Comparison of ENCODE assay signal across 24 cellular contexts in the genomic region with DNA sequence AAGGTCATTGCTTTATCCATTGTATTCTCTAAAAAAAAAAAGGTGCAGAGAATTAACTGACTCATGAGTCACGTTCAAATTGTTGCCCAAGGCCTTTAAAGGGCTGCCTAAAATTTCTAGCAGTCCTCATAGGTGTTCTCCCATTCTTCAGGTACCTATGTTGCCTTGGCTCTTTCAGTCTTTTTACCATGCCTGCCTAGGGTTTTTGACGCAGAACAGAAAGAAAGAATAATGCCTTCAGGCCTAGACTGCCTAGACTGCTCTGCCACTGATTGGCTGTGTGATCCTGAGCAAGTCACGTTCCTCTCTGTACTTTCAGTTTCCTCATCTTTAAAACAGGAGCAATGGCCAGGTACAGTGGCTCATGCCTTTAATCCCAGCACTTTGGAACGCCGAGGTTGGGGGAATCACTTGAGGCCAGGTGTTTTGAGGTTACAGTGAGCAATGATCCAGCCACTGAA. TPM values are rescaled to one million over a fixed set of nuclear protein-coding genes. Genes with fewer than 3 reads are reported as not detected.
DNase-seq lines count a peak whose midpoint lies in the region; ATAC-seq, FAIRE-seq and TF ChIP-seq lines count a peak whose summit lies in the region.
"Had no signal": no experiment of that assay in that cellular context is flagged by ENCODE, and none has a peak within 500 bp of the region (broad histone marks: within the 10 kb centered on the region; RNA-seq: fewer than 3 reads in every experiment).

No MANE protein-coding gene starts in this region.

- H2AK5ac ChIP-seq in H1 (ENCODE audit: low read depth, low read length): no peak overlapping the region
- H2AK5ac ChIP-seq in mesenchymal stem cell (ENCODE audit: low read length, severe bottlenecking): peak overlapping the region; percentile 56

- H4K20me1 ChIP-seq in OCI-LY3 (ENCODE audit: insufficient read depth, low read length) (peaks cover 95% of the 10 kb centered on the region), H1 (replicated peaks in 1 of 2; ENCODE audit: control insufficient read depth in 1 of 2, insufficient read depth in 2 of 2, low read length in 2 of 2) (peaks cover 0 to 3% of the 10 kb centered on the region in 2 experiments)

- no peak overlapping the region for H3K14ac ChIP-seq in H1 (ENCODE audit: insufficient read length)
- H3K14ac ChIP-seq in mesenchymal stem cell (ENCODE audit: low read length in 2 of 2): no peak overlapping the region

- intact Hi-C loops in Calu3 (cut with micrococcal nuclease; ENCODE audit: unreplicated experiment): loop anchor here (5.0 kb wide), 2 partner anchors 191 to 221 kb away; no protein-coding TSS in a partner anchor
- intact Hi-C loops in activated naive CD4-positive, alpha-beta T cell treated with anti-CD3 and anti-CD28 coated beads for 36 hours (cut with micrococcal nuclease): no loop called here

- no peak for TF ChIP-seq POLR2A in H1 (IDR thresholded peaks at IDR 0.05; ENCODE audit: control extremely low read depth in 1 of 2, low read depth in 2 of 2, low read length in 2 of 2)

- H3K23me2 ChIP-seq in H1 (ENCODE audit: low read depth, low read length): no peaks in the 10 kb centered on the region

- POLR2A ChIA-PET in H1 (lab: Charles Lee; ENCODE audit: partially characterized antibody): interaction anchor here (0.6 to 13.8 kb wide), 5 partner anchors 8 to 224 kb away, joined by 3 to 129 read pairs (median 18); a partner anchor contains a TSS

- no peak overlapping the region for H3K23ac ChIP-seq in H1 (ENCODE audit: insufficient read length)
- no peak overlapping the region for H3K23ac ChIP-seq in mesenchymal stem cell (ENCODE audit: low read length in 2 of 2)

- H4K8ac ChIP-seq in H1 (ENCODE audit: extremely low read depth, insufficient read depth, low read length): no peak overlapping the region
- no peak overlapping the region for H4K8ac ChIP-seq in mesenchymal stem cell (ENCODE audit: low read length)

- H3K56ac ChIP-seq in H1 (replicated peaks; ENCODE audit: insufficient read length, low read depth, low read length): no peak overlapping the region

- TF ChIP-seq CTCF in Calu3 (IDR thresholded peaks at IDR 0.05; ENCODE audit: unreplicated experiment) (no peak), OCI-LY3 (IDR thresholded peaks at IDR 0.05; ENCODE audit: low read depth, low read length) (no peak), H1 (IDR thresholded peaks at IDR 0.05; ENCODE audit: control extremely low read depth in 1 of 3, insufficient read depth in 1 of 3, low read depth in 1 of 3, low read length in 3 of 3) (no peak)

- H3K27ac ChIP-seq in OCI-LY3 (ENCODE audit: low read length): peak overlapping the region; percentile 35
- no peak overlapping the region for H3K27ac ChIP-seq in H1 (ENCODE audit: low read depth, low read length)
- no peak overlapping the region for H3K27ac ChIP-seq in mesenchymal stem cell (ENCODE audit: low read length, poor library complexity, severe bottlenecking)
- H3K27ac ChIP-seq: epithelial cell of prostate, right atrium auricular region, tibial artery had no signal

- no peak for TF ChIP-seq EP300 in H1 (IDR thresholded peaks at IDR 0.05; ENCODE audit: borderline replicate concordance in 1 of 2, low read depth in 2 of 2, low read length in 2 of 2)

- no peaks in the 10 kb centered on the region for H3K27me3 ChIP-seq in OCI-LY3 (ENCODE audit: low read depth, low read length)
- H3K27me3 ChIP-seq in H1 (replicated peaks in 1 of 4; ENCODE audit: control insufficient read depth in 3 of 4, extremely low read depth in 1 of 4, insufficient read depth in 3 of 4, low read length in 3 of 4): no peaks in the 10 kb centered on the region
- H3K27me3 ChIP-seq in mesenchymal stem cell (ENCODE audit: control insufficient read depth in 1 of 2, insufficient read depth in 1 of 2, low read length in 2 of 2): no peaks in the 10 kb centered on the region
- H3K27me3 ChIP-seq: right atrium auricular region, tibial artery had no signal

- H3K4me2 ChIP-seq in OCI-LY3 (ENCODE audit: low read length) (peak overlapping the region; percentile 4), H1 (ENCODE audit: insufficient read depth in 1 of 2, low read depth in 2 of 2, low read length in 2 of 2) (no peak overlapping the region), mesenchymal stem cell (ENCODE audit: low read length, poor library complexity, severe bottlenecking) (no peak overlapping the region)

- no peak overlapping the region for H2BK15ac ChIP-seq in H1 (ENCODE audit: low read length)
- H2BK15ac ChIP-seq in mesenchymal stem cell (ENCODE audit: low read depth, poor library complexity, severe bottlenecking): no peak overlapping the region

- DNase-seq in Calu3: no peak
- no peak for DNase-seq in H1 (ENCODE audit: low read depth in 1 of 2, low spot score in 2 of 2)
- DNase-seq in mesenchymal stem cell: no peak
- no peak for DNase-seq in activated naive CD4-positive, alpha-beta T cell treated with anti-CD3 and anti-CD28 coated beads for 36 hours
- DNase-seq in NCI-H1048 (lab: John Stamatoyannopoulos, UW): no peak
- no peak for DNase-seq in amygdala (lab: John Stamatoyannopoulos, UW)
- DNase-seq: activated CD4-positive, alpha-beta memory T cell treated with anti-CD3 and anti-CD28 coated beads, Interleukin-2, amount 10 ng/mL, durations not matched to agents 7 days and 5 days; activated T-cell treated with anti-CD3 and anti-CD28 coated beads for 4 hours; dermis blood vessel endothelial cell; GOT3; hippocampal formation; NCI-H1436 treated with DMSO at 0.1 percent for 48 hours; NCI-H526; T-helper 9 cell; tibial artery had no signal

- CTCF ChIA-PET in Calu3 (lab: Charles Lee): no interaction called here
- CTCF ChIA-PET in H1 (lab: Charles Lee; ENCODE audit: partially characterized antibody): no interaction called here
- CTCF ChIA-PET in activated naive CD4-positive, alpha-beta T cell treated with anti-CD3 and anti-CD28 coated beads for 36 hours (lab: Charles Lee): interaction anchor here (0.5 kb wide), 1 partner anchor 21 kb away, joined by 3 read pairs; no protein-coding TSS in a partner anchor

- no peak overlapping the region for H2AFZ ChIP-seq in OCI-LY3 (ENCODE audit: low read depth, low read length)
- no peak overlapping the region for H2AFZ ChIP-seq in H1 (ENCODE audit: low read length)
- H2AFZ ChIP-seq in mesenchymal stem cell (ENCODE audit: low read depth, low read length): no peak overlapping the region

- H3K4me3 ChIP-seq in OCI-LY3 (ENCODE audit: low read length): no peak overlapping the region
- no peak overlapping the region for H3K4me3 ChIP-seq in H1 (ENCODE audit: extremely low read depth in 1 of 4, insufficient read depth in 2 of 4, low read depth in 3 of 4, low read length in 4 of 4)
- no peak overlapping the region for H3K4me3 ChIP-seq in mesenchymal stem cell (ENCODE audit: insufficient read depth in 1 of 2, low read depth in 1 of 2, low read length in 2 of 2)
- H3K4me3 ChIP-seq: lung, right atrium auricular region, tibial artery had no signal

- H3K36me3 ChIP-seq in OCI-LY3 (replicated peaks; ENCODE audit: low read depth, low read length) (peaks cover 64% of the 10 kb centered on the region), H1 (ENCODE audit: control insufficient read depth in 2 of 4, insufficient read depth in 4 of 4, low read length in 3 of 4) (peaks cover 4 to 53% (median 18%) of the 10 kb centered on the region in 4 experiments; a peak in 7 of 8 replicates), mesenchymal stem cell (ENCODE audit: control insufficient read depth in 1 of 2, insufficient read depth in 2 of 2, low read depth in 1 of 2, low read length in 2 of 2) (peaks cover 0 to under 1% of the 10 kb centered on the region in 2 experiments)
- H3K36me3 ChIP-seq: right atrium auricular region, tibial artery had no signal

- peak overlapping the region; percentile 46 for H3K4me3 Mint-ChIP-seq in Calu3 (ENCODE audit: low read depth, unreplicated experiment)
- H3K4me3 Mint-ChIP-seq in activated naive CD4-positive, alpha-beta T cell treated with anti-CD3 and anti-CD28 coated beads for 36 hours: no peak overlapping the region
- H3K4me3 Mint-ChIP-seq: activated CD4-positive, alpha-beta memory T cell treated with anti-CD3 and anti-CD28 coated beads, Interleukin-2, amount 10 ng/mL, durations not matched to agents 7 days and 5 days; B cell; stimulated activated naive CD8-positive, alpha-beta T cell treated with anti-CD3 and anti-CD28 coated beads, Interleukin-15, Interleukin-2, amounts not matched to agents 100 ng/mL and 50 ng/mL, for 24 hours had no signal

- H2BK12ac ChIP-seq in H1 (ENCODE audit: low read depth, low read length): no peak overlapping the region
- no peak overlapping the region for H2BK12ac ChIP-seq in mesenchymal stem cell (ENCODE audit: low read length in 2 of 2)

- no peaks in the 10 kb centered on the region for H3K9me3 Mint-ChIP-seq in Calu3 (ENCODE audit: low read depth, unreplicated experiment)
- H3K9me3 Mint-ChIP-seq in activated naive CD4-positive, alpha-beta T cell treated with anti-CD3 and anti-CD28 coated beads for 36 hours: no peaks in the 10 kb centered on the region
- H3K9me3 Mint-ChIP-seq: activated CD4-positive, alpha-beta memory T cell treated with anti-CD3 and anti-CD28 coated beads, Interleukin-2, amount 10 ng/mL, durations not matched to agents 7 days and 5 days; stimulated activated naive CD8-positive, alpha-beta T cell treated with anti-CD3 and anti-CD28 coated beads, Interleukin-15, Interleukin-2, amounts not matched to agents 100 ng/mL and 50 ng/mL, for 24 hours had no signal

- TF ChIP-seq RAD21 in H1 (IDR thresholded peaks at IDR 0.05 in 1 of 2, conservative IDR thresholded peaks at IDR 0.05 in 1 of 2; ENCODE audit: low read depth in 2 of 2, low read length in 2 of 2): no peak

- H4K91ac ChIP-seq in H1 (replicated peaks; ENCODE audit: insufficient read length, low read length) (no peak overlapping the region), mesenchymal stem cell (ENCODE audit: low read length) (no peak overlapping the region)

- FAIRE-seq in H1 (lab: Jason Lieb, UNC): no peak
- FAIRE-seq: A204.1, frontal cortex had no signal

- H3K27ac Mint-ChIP-seq in Calu3 (ENCODE audit: unreplicated experiment): peak overlapping the region; percentile 68
- H3K27ac Mint-ChIP-seq in activated naive CD4-positive, alpha-beta T cell treated with anti-CD3 and anti-CD28 coated beads for 36 hours: no peak overlapping the region
- H3K27ac Mint-ChIP-seq: activated CD4-positive, alpha-beta memory T cell treated with anti-CD3 and anti-CD28 coated beads, Interleukin-2, amount 10 ng/mL, durations not matched to agents 7 days and 5 days; B cell; stimulated activated naive CD8-positive, alpha-beta T cell treated with anti-CD3 and anti-CD28 coated beads, Interleukin-15, Interleukin-2, amounts not matched to agents 100 ng/mL and 50 ng/mL, for 24 hours had no signal

- H2BK20ac ChIP-seq in H1 (ENCODE audit: low read length): no peak overlapping the region

- H2BK5ac ChIP-seq in H1 (ENCODE audit: low read depth, low read length) (no peak overlapping the region), mesenchymal stem cell (ENCODE audit: low read depth, low read length, poor library complexity, severe bottlenecking) (no peak overlapping the region)

- 69% methylated on average over 5 of the region's 5 CpGs; no CpG with 5 or more reads in 1 of the 2 experiments for WGBS in H1 (ENCODE audit: extremely low coverage in 1 of 2, insufficient coverage in 1 of 2, insufficient read length in 1 of 2, insufficient replicate concordance in 2 of 2, low coverage in 1 of 2, low lambda C conversion rate in 2 of 2, missing lambda C conversion rate in 1 of 2), 2 experiments
- 97% methylated on average over 3 of the region's 5 CpGs for WGBS in mesenchymal stem cell

- H4K5ac ChIP-seq in H1 (ENCODE audit: insufficient read length, low read depth, low read length): no peak overlapping the region

- no peaks in the 10 kb centered on the region for H3K27me3 Mint-ChIP-seq in Calu3 (ENCODE audit: unreplicated experiment)
- H3K27me3 Mint-ChIP-seq in activated naive CD4-positive, alpha-beta T cell treated with anti-CD3 and anti-CD28 coated beads for 36 hours (ENCODE audit: low read depth): no peaks in the 10 kb centered on the region
- H3K27me3 Mint-ChIP-seq: activated CD4-positive, alpha-beta memory T cell treated with anti-CD3 and anti-CD28 coated beads, Interleukin-2, amount 10 ng/mL, durations not matched to agents 7 days and 5 days; B cell; stimulated activated naive CD8-positive, alpha-beta T cell treated with anti-CD3 and anti-CD28 coated beads, Interleukin-15, Interleukin-2, amounts not matched to agents 100 ng/mL and 50 ng/mL, for 24 hours had no signal

- H3K79me2 ChIP-seq in OCI-LY3 (ENCODE audit: low read length): peaks cover 100% of the 10 kb centered on the region
- H3K79me2 ChIP-seq in H1 (ENCODE audit: control insufficient read depth in 1 of 2, insufficient read depth in 2 of 2, low read length in 2 of 2): peaks cover 0 to 90% of the 10 kb centered on the region in 2 experiments; a peak in 3 of 4 replicates

- no peak for ATAC-seq in HG02852 (IDR thresholded peaks at IDR 0.05; ENCODE audit: unreplicated experiment)

- H3K4me1 ChIP-seq in OCI-LY3 (ENCODE audit: low read length): peaks cover 84% of the 10 kb centered on the region
- H3K4me1 ChIP-seq in H1 (replicated peaks in 1 of 4; ENCODE audit: control insufficient read depth in 3 of 4, insufficient read depth in 4 of 4, low read length in 3 of 4): peaks cover 0 to 16% (median 3%) of the 10 kb centered on the region in 4 experiments; a peak in 5 of 7 replicates
- H3K4me1 ChIP-seq in mesenchymal stem cell (ENCODE audit: control insufficient read depth, insufficient read depth, low read depth, low read length): peaks cover 1% of the 10 kb centered on the region
- H3K4me1 ChIP-seq: right atrium auricular region had no signal

- H3K9ac ChIP-seq in OCI-LY3 (ENCODE audit: low read length) (no peak overlapping the region), H1 (replicated peaks in 1 of 4; ENCODE audit: extremely low read depth in 1 of 4, low read depth in 3 of 4, low read length in 3 of 4) (no peak overlapping the region), mesenchymal stem cell (ENCODE audit: low read length) (no peak overlapping the region)

- H3K4ac ChIP-seq in H1 (replicated peaks; ENCODE audit: insufficient read length, low read depth, low read length) (no peak overlapping the region), mesenchymal stem cell (ENCODE audit: low read depth in 1 of 2, low read length in 2 of 2) (no peak overlapping the region)

- H3K79me1 ChIP-seq in H1 (ENCODE audit: low read depth, low read length) (0 out of 2 replicates have a peak, but pooled peaks cover 3% of the 10 kb centered on the region), mesenchymal stem cell (replicated peaks; ENCODE audit: low read length, poor library complexity, severe bottlenecking) (peaks cover 15% of the 10 kb centered on the region)

- H3K4me1 Mint-ChIP-seq in Calu3 (ENCODE audit: low read depth, unreplicated experiment): peaks cover 33% of the 10 kb centered on the region
- H3K4me1 Mint-ChIP-seq in activated naive CD4-positive, alpha-beta T cell treated with anti-CD3 and anti-CD28 coated beads for 36 hours (ENCODE audit: low read depth): peaks cover 6% of the 10 kb centered on the region
- H3K4me1 Mint-ChIP-seq: B cell had no signal

- BruUV-seq in Calu3 (replicated peaks; lab: Mats Ljungman, UMichigan): no TSS peak

- H3K36me3 Mint-ChIP-seq in Calu3 (ENCODE audit: insufficient read depth, unreplicated experiment): peaks cover 26% of the 10 kb centered on the region
- H3K36me3 Mint-ChIP-seq in activated naive CD4-positive, alpha-beta T cell treated with anti-CD3 and anti-CD28 coated beads for 36 hours (ENCODE audit: low read depth): peaks cover 11% of the 10 kb centered on the region

- peak overlapping the region; percentile 4; the same call in 1 of the 2 replicates for H3K18ac ChIP-seq in H1 (ENCODE audit: extremely low read depth, low read length)
- H3K18ac ChIP-seq in mesenchymal stem cell (ENCODE audit: low read depth in 1 of 2, low read length in 2 of 2): no peak overlapping the region

- H3K9me3 ChIP-seq in OCI-LY3 (ENCODE audit: insufficient read depth, low read length) (no peaks in the 10 kb centered on the region), H1 (ENCODE audit: insufficient read depth in 2 of 2, low read depth in 1 of 2, low read length in 1 of 2) (no peaks in the 10 kb centered on the region), mesenchymal stem cell (ENCODE audit: control insufficient read depth, low read length) (no peaks in the 10 kb centered on the region)
- H3K9me3 ChIP-seq: right atrium auricular region, tibial artery had no signal

- H2BK120ac ChIP-seq in H1 (replicated peaks; ENCODE audit: low read depth, low read length) (no peak overlapping the region), mesenchymal stem cell (ENCODE audit: low read depth, low read length) (no peak overlapping the region)

RNA-seq across cellular contexts. Expression of a gene that starts 21.5 kb away (rescaled TPM):
- 413 and 478 TPM in 2 replicates for total RNA-seq in Calu3 (2022)
- total RNA-seq in H1 (2021; fragmentation: NEBNext Ultra II Directional; extraction: Animal tissue kit (Norgen Biotek cat#: 25700)): 362 and 369 TPM in 2 replicates
- polyA plus RNA-seq in H1 (2011; rRNA removed): 225 and 347 TPM in 2 replicates
- polyA plus RNA-seq in H1 (2011; cell fraction: cytosol; rRNA removed): 320 TPM
- 200 TPM for polyA plus RNA-seq in H1 (2011; cell fraction: nucleus; rRNA removed)
- 345 to 487 TPM (median 367 TPM) in 4 replicates for polyA plus RNA-seq in H1 (2012, experiment 1 of 2)
- 182 TPM for polyA plus RNA-seq in H1 (2012, experiment 2 of 2)
- 653 TPM for polyA plus RNA-seq in H1 (2013, experiment 1 of 2)
- 644 TPM for polyA plus RNA-seq in H1 (2013, experiment 2 of 2)
- 275 and 478 TPM in 2 replicates for polyA minus RNA-seq in H1 (2011; rRNA and poly(A)+ RNA removed)
- polyA minus RNA-seq in H1 (2011; cell fraction: cytosol; rRNA and poly(A)+ RNA removed): 318 TPM
- polyA minus RNA-seq in H1 (2011; cell fraction: nucleus; rRNA and poly(A)+ RNA removed): 435 TPM
- 491 TPM for polyA plus RNA-seq in mesenchymal stem cell (2013, experiment 1 of 2)
- 516 TPM for polyA plus RNA-seq in mesenchymal stem cell (2013, experiment 2 of 2)
- 10 to 100 TPM; 19.1 to 22.2 TPM for total RNA-seq in activated naive CD4-positive, alpha-beta T cell treated with anti-CD3 and anti-CD28 coated beads for 36 hours

Comparison
In these comparisons a context has a peak if more than half of its experiments do, and no peak if none do; other contexts are left out.
1. RNA of a gene that starts 21.5 kb away (total RNA-seq): 413 to 478 TPM in Calu3 and 362 to 369 TPM in H1; 19.1 to 22.2 TPM in activated naive CD4-positive, alpha-beta T cell treated with anti-CD3 and anti-CD28 coated beads for 36 hours; every median in the first group is over 10 times any median in the second.